In the genomic region with DNA sequence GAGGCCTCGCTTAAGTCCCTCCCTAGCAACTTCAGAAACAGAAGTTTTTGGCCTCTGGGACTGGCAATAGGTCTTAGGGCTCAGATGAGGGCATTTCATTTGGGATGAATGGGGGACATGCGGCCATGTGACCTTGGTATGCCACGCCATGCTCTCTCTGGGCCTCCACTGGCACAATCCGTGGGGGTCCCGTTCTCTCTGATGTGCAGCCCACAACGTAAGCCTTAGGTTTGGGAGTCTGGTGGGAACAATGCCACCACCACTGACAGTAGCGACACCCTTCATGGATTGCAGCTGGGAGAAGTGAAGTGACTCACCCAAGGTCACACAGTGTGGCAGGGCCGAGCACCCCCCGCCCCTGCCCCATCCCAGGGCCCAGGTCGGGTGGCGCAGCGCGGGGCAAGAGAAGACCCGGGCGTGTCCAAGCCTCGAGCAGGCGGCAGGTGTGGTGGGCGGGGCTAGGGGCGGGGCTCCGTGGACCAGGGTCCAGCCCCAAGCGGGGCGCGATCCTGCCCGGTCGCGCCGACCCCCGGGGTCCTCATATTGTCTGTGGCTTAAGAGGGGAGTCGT, we compare ENCODE assay signal across 8 cellular contexts. TPM values are rescaled to one million over a fixed set of nuclear protein-coding genes. Genes with fewer than 3 reads are reported as not detected.
DNase-seq lines count a peak whose midpoint lies in the region; ATAC-seq, FAIRE-seq and TF ChIP-seq lines count a peak whose summit lies in the region.

No MANE protein-coding gene starts in this region.

- peak overlapping the region; percentile 37 for H3K4me2 ChIP-seq in mammary epithelial cell (ENCODE audit: insufficient read depth, low read depth, low read length)

- TF ChIP-seq CTCF in GM06990 (IDR thresholded peaks at IDR 0.05; ENCODE audit: insufficient read depth, low read length, poor library complexity, severe bottlenecking) (no peak), RWPE2 (IDR thresholded peaks at IDR 0.05; ENCODE audit: poor library complexity, severe bottlenecking) (no peak), mammary epithelial cell (conservative IDR thresholded peaks at IDR 0.05 in 1 of 2, IDR thresholded peaks at IDR 0.05 in 1 of 2; ENCODE audit: extremely low read depth in 1 of 2, insufficient read depth in 1 of 2, low read depth in 1 of 2, low read length in 2 of 2) (no peak), upper lobe of left lung (IDR thresholded peaks at IDR 0.05) (no peak)

- CTCF ChIA-PET in mammary epithelial cell (lab: Charles Lee; ENCODE audit: low non-redundant PET): no interaction called here

- dilution Hi-C loops in mammary epithelial cell (cut with HindIII; ENCODE audit: low sequenced_read_pairs): no loop called here

- H3K9ac ChIP-seq in mammary epithelial cell (ENCODE audit: insufficient read depth, low read length): no peak overlapping the region

- no TSS peak for BruUV-seq in mammary epithelial cell (replicated peaks; lab: Mats Ljungman, UMichigan)

- ATAC-seq in RWPE2 (ENCODE audit: low read depth) (no peak), upper lobe of left lung (ENCODE audit: low FRiP score in 2 of 2) (peak; percentile 0 to 27)

- no peaks in the 10 kb centered on the region; the same call in 1 of the 2 replicates for H3K27me3 ChIP-seq in GM06990 (replicated peaks; ENCODE audit: control insufficient read depth, insufficient read depth, low read length)
- no peaks in the 10 kb centered on the region for H3K27me3 ChIP-seq in RWPE2 (ENCODE audit: insufficient read depth, poor library complexity, severe bottlenecking)
- H3K27me3 ChIP-seq in mammary epithelial cell (ENCODE audit: insufficient read depth, low read length): no peaks in the 10 kb centered on the region
- peaks cover 3% of the 10 kb centered on the region for H3K27me3 ChIP-seq in mononuclear cell (ENCODE audit: insufficient read depth, low read length)
- no peaks in the 10 kb centered on the region for H3K27me3 ChIP-seq in upper lobe of left lung

- peak overlapping the region; percentile 79 for H3K4me3 ChIP-seq in GM06990 (replicated peaks; ENCODE audit: low read depth, low read length)
- peak overlapping the region; percentile 92 for H3K4me3 ChIP-seq in RWPE2 (ENCODE audit: severe bottlenecking)
- H3K4me3 ChIP-seq in mammary epithelial cell (replicated peaks in 1 of 3; ENCODE audit: insufficient read depth in 1 of 3, low read depth in 2 of 3, low read length in 3 of 3): no peak overlapping the region
- H3K4me3 ChIP-seq in mononuclear cell (ENCODE audit: low read length): peak overlapping the region; percentile 19
- H3K4me3 ChIP-seq in upper lobe of left lung: peak overlapping the region in 3 of 4 donors; percentile 71 to 94 (median 80)

- 80% methylated on average over 8 of the region's 29 CpGs for WGBS in mammary epithelial cell (ENCODE audit: low coverage, missing lambda C conversion rate)
- 39 to 49% methylated on average over 7 to 28 of the region's 29 CpGs for WGBS in upper lobe of left lung, 2 donors

- peaks cover 3% of the 10 kb centered on the region for H4K20me1 ChIP-seq in mammary epithelial cell (ENCODE audit: insufficient read depth, low read length)

- no peak for TF ChIP-seq POLR2A in upper lobe of left lung (IDR thresholded peaks at IDR 0.05)

- H3K79me2 ChIP-seq in mammary epithelial cell (ENCODE audit: insufficient read depth, low read length): peaks cover 37% of the 10 kb centered on the region

- in situ Hi-C loops in mammary epithelial cell (cut with MboI; ENCODE audit: low sequenced_read_pairs in 2 of 2): loop anchor here (5.0 to 25.0 kb wide), 4 partner anchors 273 to 548 kb away; a partner anchor contains a TSS

- TF ChIP-seq EP300 in upper lobe of left lung (IDR thresholded peaks at IDR 0.05): no peak

- intact Hi-C loops in mammary epithelial cell (cut with micrococcal nuclease): loop anchor here (1.0 to 5.0 kb wide), 5 partner anchors 133 to 323 kb away; a partner anchor contains a TSS

- FAIRE-seq in frontal cortex (lab: Jason Lieb, UNC): no peak

- H3K27ac ChIP-seq in RWPE2 (ENCODE audit: poor library complexity, severe bottlenecking) (peak overlapping the region; percentile 87), mammary epithelial cell (ENCODE audit: insufficient read depth, low read depth, low read length) (no peak overlapping the region), upper lobe of left lung (peak overlapping the region; percentile 98 to 100 (median 100))

- no peak for DNase-seq in GM06990 (ENCODE audit: extremely low read depth, insufficient read length)
- DNase-seq in RWPE2 (ENCODE audit: low spot score): peak; percentile 90
- no peak for DNase-seq in mammary epithelial cell
- peak; percentile 63 to 95 for DNase-seq in upper lobe of left lung
- DNase-seq in NOMO-1 (lab: John Stamatoyannopoulos, UW; ENCODE audit: unreplicated experiment in 2 of 2): no peak
- DNase-seq in frontal cortex (ENCODE audit: low spot score in 2 of 2): no peak
- DNase-seq in inferior parietal cortex (ENCODE audit: extremely low spot score): no peak

- H3K36me3 ChIP-seq in GM06990 (ENCODE audit: control insufficient read depth, insufficient read depth, low read length): peaks cover 2% of the 10 kb centered on the region
- peaks cover 27% of the 10 kb centered on the region for H3K36me3 ChIP-seq in RWPE2 (ENCODE audit: low read depth)
- H3K36me3 ChIP-seq in mammary epithelial cell (ENCODE audit: insufficient read depth, low read length): peaks cover 7% of the 10 kb centered on the region
- peaks cover 0 to 27% (median 14%) of the 10 kb centered on the region in 4 donors for H3K36me3 ChIP-seq in upper lobe of left lung

- H3K9me3 ChIP-seq in RWPE2 (ENCODE audit: severe bottlenecking) (no peaks in the 10 kb centered on the region), mammary epithelial cell (replicated peaks; ENCODE audit: insufficient read depth, low read length) (no peaks in the 10 kb centered on the region), mononuclear cell (ENCODE audit: low read depth, low read length) (no peaks in the 10 kb centered on the region), upper lobe of left lung (no peaks in the 10 kb centered on the region)

- peak overlapping the region; percentile 22 for H2AFZ ChIP-seq in mammary epithelial cell (ENCODE audit: low read depth, low read length)

- peaks cover 10% of the 10 kb centered on the region for H3K4me1 ChIP-seq in RWPE2 (ENCODE audit: insufficient read depth, poor library complexity, severe bottlenecking)
- peaks cover 18% of the 10 kb centered on the region for H3K4me1 ChIP-seq in mammary epithelial cell (ENCODE audit: insufficient read depth, low read length)
- H3K4me1 ChIP-seq in mononuclear cell (ENCODE audit: insufficient read depth, low read length): peaks cover 64% of the 10 kb centered on the region
- peaks cover 26 to 44% (median 38%) of the 10 kb centered on the region in 4 donors for H3K4me1 ChIP-seq in upper lobe of left lung

RNA-seq across cellular contexts. Expression of a gene that starts 0.9 kb away (rescaled TPM):
- 100 to 1,000 TPM in 1 of 2 donors, 10 to 100 TPM in 1; 81.9 to 166 TPM for total RNA-seq in mammary epithelial cell
- 35.3 TPM for polyA plus RNA-seq in mammary epithelial cell
- polyA minus RNA-seq in mammary epithelial cell: 6.8 TPM
- total RNA-seq in mononuclear cell: 268 TPM
- total RNA-seq in upper lobe of left lung: 100 to 1,000 TPM; 161 to 411 (median 292) TPM
- total RNA-seq in frontal cortex: 1.6 TPM

RNA-seq across cellular contexts. Expression of a gene that starts 36.2 kb away (rescaled TPM):
- total RNA-seq in mammary epithelial cell: 10 to 100 TPM; 28.8 to 29.5 TPM
- polyA plus RNA-seq in mammary epithelial cell: 66.2 TPM
- polyA minus RNA-seq in mammary epithelial cell: 90.1 TPM
- total RNA-seq in mononuclear cell: 28.3 TPM
- 10 to 100 TPM; 30.4 to 59.3 (median 34.2) TPM for total RNA-seq in upper lobe of left lung
- 9.4 TPM for total RNA-seq in frontal cortex

Comparison
In these comparisons a context has a peak if more than half of its experiments do, and no peak if none do; other contexts are left out.
1. DNase-seq: peak in RWPE2 (single experiment) and upper lobe of left lung (2 of 2); none in GM06990 (single experiment), mammary epithelial cell (single experiment), NOMO-1 (0 of 2), frontal cortex (0 of 2) and inferior parietal cortex (single experiment).
2. H3K4me3 ChIP-seq: peak in GM06990 (single experiment), RWPE2 (single experiment), mononuclear cell (single experiment) and upper lobe of left lung (3 of 4); none in mammary epithelial cell (0 of 3).
3. RNA of a gene that starts 0.9 kb away (total RNA-seq): 161 to 411 TPM in upper lobe of left lung, 268 TPM in mononuclear cell (single experiment) and 81.9 to 166 TPM in mammary epithelial cell; 1.6 TPM in frontal cortex (single experiment); every median in the first group is over 10 times any median in the second.